In the genomic region with DNA sequence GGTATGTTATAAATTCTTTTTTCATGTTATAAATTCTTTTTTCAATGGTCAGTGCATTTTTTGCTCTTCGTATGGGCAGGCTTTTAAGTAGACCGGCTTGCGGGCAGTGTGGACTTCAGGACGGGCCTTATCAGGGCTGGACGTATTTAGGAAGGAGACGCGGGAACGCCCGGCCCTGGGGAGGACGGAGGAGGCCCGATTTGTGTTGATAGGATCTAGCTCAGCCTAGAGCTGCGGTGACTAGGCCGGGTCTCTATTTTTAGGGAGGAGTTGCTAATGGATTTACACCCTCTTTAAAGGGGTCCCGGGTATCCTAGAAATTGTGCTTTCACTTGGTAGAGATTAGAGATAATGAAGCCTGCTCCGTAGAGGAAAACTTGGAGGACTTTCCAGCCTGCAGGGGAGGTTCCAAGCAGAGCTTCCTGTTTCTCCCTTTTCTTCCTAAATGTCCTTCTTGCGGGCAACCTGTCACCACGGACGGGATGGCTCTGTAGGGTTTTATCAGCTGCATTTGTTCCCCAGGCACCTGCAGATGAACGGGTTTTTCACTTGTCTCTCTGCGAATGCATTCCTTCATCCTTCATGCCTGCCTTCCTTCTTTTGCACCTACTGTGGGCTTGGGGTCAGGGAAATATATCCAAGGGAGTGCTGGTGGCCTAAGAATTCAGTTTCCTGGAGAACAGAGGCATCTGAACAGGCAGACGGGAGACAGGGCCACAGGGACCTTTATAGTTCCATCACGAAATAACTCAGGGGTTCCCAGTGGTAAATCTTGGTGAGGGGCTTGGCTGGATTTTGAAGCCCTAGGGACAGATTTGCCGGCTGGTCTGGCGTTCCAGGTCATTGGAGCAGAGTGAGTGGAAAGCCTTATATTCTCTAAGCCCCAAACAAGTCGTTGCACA, we compare ENCODE assay signal across 8 cellular contexts. TPM values are rescaled to one million over a fixed set of nuclear protein-coding genes. Genes with fewer than 3 reads are reported as not detected.
DNase-seq lines count a peak whose midpoint lies in the region; ATAC-seq and TF ChIP-seq lines count a peak whose summit lies in the region.

No MANE protein-coding gene starts in this region.

- H3K27ac ChIP-seq in duodenal mucosa (ENCODE audit: low read depth, low read length) = no peak overlapping the region
- peak overlapping the region; percentile 77 to 81 for H3K27ac ChIP-seq in mucosa of rectum (ENCODE audit: low read depth in 2 of 2, low read length in 2 of 2)

- peaks cover 0 to 2% of the 10 kb centered on the region in 2 donors for H3K36me3 ChIP-seq in duodenal mucosa (ENCODE audit: control insufficient read depth in 1 of 2, insufficient read depth in 2 of 2, low read length in 2 of 2)
- no peaks in the 10 kb centered on the region for H3K36me3 ChIP-seq in mucosa of rectum (ENCODE audit: control insufficient read depth in 2 of 2, insufficient read depth in 2 of 2, low read length in 2 of 2)

- H3K4me3 Mint-ChIP-seq in CD14-positive monocyte = peak overlapping the region; percentile 98

- peaks cover 16 to 32% of the 10 kb centered on the region in 2 donors for H3K36me3 Mint-ChIP-seq in CD14-positive monocyte

- no peak for ATAC-seq in HG02642 (IDR thresholded peaks at IDR 0.05; ENCODE audit: poor library complexity, unreplicated experiment)
- no peak for ATAC-seq in activated CD4-positive, CD25-positive, alpha-beta regulatory T cell treated with anti-CD3 and anti-CD28 coated beads, Interleukin-2, amount 50 U/mL, for 24 hours

- peak overlapping the region; percentile 78 to 97 (median 91) for H3K27ac Mint-ChIP-seq in CD14-positive monocyte

- H3K9me3 ChIP-seq in duodenal mucosa (ENCODE audit: control insufficient read depth in 1 of 2, low read length in 2 of 2) (no peaks in the 10 kb centered on the region), mucosa of rectum (ENCODE audit: control insufficient read depth in 2 of 2, low read length in 2 of 2) (no peaks in the 10 kb centered on the region)

- H3K9ac ChIP-seq in duodenal mucosa (ENCODE audit: low read depth in 1 of 2, low read length in 2 of 2) (peak overlapping the region; percentile 86 to 89), mucosa of rectum (ENCODE audit: low read depth in 1 of 2, low read length in 2 of 2) (peak overlapping the region; percentile 81 to 89)

- no peak for TF ChIP-seq POLR2A in NB4 (IDR thresholded peaks at IDR 0.05; ENCODE audit: extremely low read depth, insufficient read length)

- DNase-seq in CD14-positive monocyte (ENCODE audit: low spot score) = peak; percentile 26
- DNase-seq in NB4 (ENCODE audit: low read depth) = peak; percentile 58
- DNase-seq in NCI-H2196 treated with DMSO at 0.1 percent for 48 hours (lab: John Stamatoyannopoulos, UW; ENCODE audit: unreplicated experiment) = no peak
- no peak for DNase-seq in NOMO-1 (lab: John Stamatoyannopoulos, UW; ENCODE audit: unreplicated experiment in 2 of 2)

- peaks cover 54% of the 10 kb centered on the region for H3K4me1 Mint-ChIP-seq in CD14-positive monocyte

- H3K27me3 Mint-ChIP-seq in CD14-positive monocyte (ENCODE audit: low read depth in 3 of 3) = peaks cover 9 to 22% (median 9%) of the 10 kb centered on the region in 3 donors

- TF ChIP-seq CTCF in CD14-positive monocyte (IDR thresholded peaks at IDR 0.05) (no peak), NB4 (IDR thresholded peaks at IDR 0.05; ENCODE audit: low read depth, low read length) (no peak)

- H3K4me3 ChIP-seq in NB4 (ENCODE audit: low read depth, low read length) (peak overlapping the region; percentile 74), duodenal mucosa (ENCODE audit: low read depth in 1 of 2, low read length in 2 of 2) (peak overlapping the region; percentile 84 to 94), mucosa of rectum (ENCODE audit: low read length in 2 of 2) (peak overlapping the region; percentile 86 to 91)

- intact Hi-C loops in CD14-positive monocyte (cut with micrococcal nuclease) = loop anchor here (2.0 kb wide), 3 partner anchors 14 to 82 kb away; no protein-coding TSS in a partner anchor

- H3K9me3 Mint-ChIP-seq in CD14-positive monocyte = no peaks in the 10 kb centered on the region

- H3K4me1 ChIP-seq in duodenal mucosa (ENCODE audit: control insufficient read depth in 1 of 2, insufficient read depth in 2 of 2, low read length in 2 of 2) (peaks cover 27 to 28% of the 10 kb centered on the region in 2 donors), mucosa of rectum (ENCODE audit: control insufficient read depth in 2 of 2, insufficient read depth in 2 of 2, low read length in 2 of 2) (peaks cover 11 to 19% of the 10 kb centered on the region in 2 donors)

- H3K27me3 ChIP-seq in duodenal mucosa (ENCODE audit: control insufficient read depth in 1 of 2, insufficient read depth in 2 of 2, low read length in 2 of 2) (no peaks in the 10 kb centered on the region), mucosa of rectum (ENCODE audit: control insufficient read depth in 2 of 2, insufficient read depth in 2 of 2, low read length in 2 of 2) (no peaks in the 10 kb centered on the region)

RNA-seq across cellular contexts. Expression of a gene that starts 1.4 kb away (rescaled TPM):
- 100 to 1,000 TPM; 184 to 217 TPM for polyA plus RNA-seq in CD14-positive monocyte

RNA-seq across cellular contexts. Expression of a gene that starts 59.4 kb away (rescaled TPM):
- not detected for polyA plus RNA-seq in CD14-positive monocyte

Comparison
In these comparisons a context has a peak if more than half of its experiments do, and no peak if none do; other contexts are left out.
1. DNase-seq: peak in CD14-positive monocyte (single experiment) and NB4 (single experiment); none in NCI-H2196 treated with DMSO at 0.1 percent for 48 hours (single experiment) and NOMO-1 (0 of 2).
2. Peak in every context shown above with its lines, with median percentiles within 50 percentile points of each other: H3K4me3 ChIP-seq.